1 cellular context compared by ENCODE assay signal in the genomic region with DNA sequence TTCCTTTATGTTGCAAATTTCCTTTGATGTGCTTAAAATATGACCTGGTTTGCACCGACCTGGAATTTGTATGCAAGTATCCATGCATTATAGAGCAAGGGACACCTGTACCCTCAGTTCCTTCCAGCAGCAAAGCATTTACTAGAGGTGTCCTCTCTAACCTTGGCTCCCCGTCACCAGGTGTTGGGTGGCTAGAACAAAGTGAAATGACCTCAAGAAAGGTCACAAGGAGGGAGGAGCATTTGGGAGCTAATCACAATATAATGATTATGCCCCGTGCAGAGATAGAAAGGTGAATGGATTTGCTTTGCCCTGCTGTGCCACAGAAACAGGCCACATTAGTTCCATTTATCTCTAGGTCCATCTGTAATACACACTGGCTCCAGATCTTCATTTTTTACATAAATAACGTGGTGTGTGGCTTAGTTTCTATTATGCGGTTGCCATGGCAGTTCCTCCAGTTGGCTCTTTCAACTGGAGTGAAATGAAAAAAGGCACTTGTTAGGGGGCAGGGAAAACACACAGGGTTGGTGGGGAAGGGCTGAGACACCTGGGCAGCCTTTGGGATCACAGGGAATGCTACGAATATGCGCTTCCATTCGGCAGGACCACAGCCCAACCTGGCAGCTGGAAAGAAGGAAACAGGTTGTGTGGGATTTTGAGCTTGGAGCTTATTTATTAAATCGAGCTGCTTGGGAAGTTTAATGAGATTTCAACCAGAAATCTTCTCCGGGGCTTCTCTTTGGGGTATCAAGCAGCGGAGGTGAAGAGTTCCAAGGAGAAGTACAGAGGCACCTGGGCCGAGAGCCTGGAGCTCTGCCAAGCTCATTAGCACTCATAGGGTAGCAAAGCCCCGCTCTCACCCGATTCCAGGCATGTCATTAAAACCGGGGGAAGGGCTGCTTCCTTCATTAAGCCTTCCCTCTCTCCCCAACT.
TF ChIP-seq lines count a peak whose summit lies in the region.

No MANE protein-coding gene starts in this region.

TF ChIP-seq in GM23338, 12 proteins besides CTCF, POLR2A, EP300 and RAD21 (continued from another document):
- 0 out of 2 replicates have a peak, but pooled peaks have one; percentile 9 for TF ChIP-seq ZNF462 (CRISPR knock-in tag; IDR thresholded peaks at IDR 0.05)
